In the genomic region with DNA sequence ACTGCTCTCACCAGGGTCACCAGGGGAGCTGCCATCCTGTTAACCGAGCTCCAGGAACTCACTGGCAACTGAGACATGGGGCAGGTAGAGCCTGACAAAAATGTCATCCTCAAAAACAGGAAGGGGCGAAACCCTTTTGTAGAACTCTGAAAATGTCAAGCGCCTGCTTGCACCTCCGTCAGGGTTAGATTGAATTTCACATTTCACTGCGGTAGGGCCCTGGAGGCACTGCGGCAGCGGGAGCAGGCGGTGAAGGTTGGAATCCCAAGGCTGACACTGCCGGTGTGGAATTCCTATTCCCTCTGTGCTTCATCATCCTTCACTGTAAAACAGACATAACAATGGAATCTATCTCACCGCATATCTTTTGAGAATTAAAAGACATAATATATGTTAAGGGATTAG, we compare ENCODE assay signal across 22 cellular contexts.
DNase-seq lines count a peak whose midpoint lies in the region; ATAC-seq and TF ChIP-seq lines count a peak whose summit lies in the region.
"Had no signal": no experiment of that assay in that cellular context is flagged by ENCODE, and none has a peak within 500 bp of the region (broad histone marks: within the 10 kb centered on the region; RNA-seq: fewer than 3 reads in every experiment).

No MANE protein-coding gene starts in this region.

- no peaks in the 10 kb centered on the region for H3K36me3 ChIP-seq in endodermal cell (ENCODE audit: control insufficient read depth, insufficient read depth, low read length)
- H3K36me3 ChIP-seq in adrenal gland (replicated peaks in 1 of 2) = no peaks in the 10 kb centered on the region
- H3K36me3 ChIP-seq: heart left ventricle, sigmoid colon, uterus had no signal

- H3K9me3 ChIP-seq in endodermal cell (ENCODE audit: control insufficient read depth, low read length) (no peaks in the 10 kb centered on the region), adrenal gland (replicated peaks in 1 of 3) (no peaks in the 10 kb centered on the region)
- H3K9me3 ChIP-seq: heart left ventricle, sigmoid colon, uterus had no signal

- no peaks in the 10 kb centered on the region for H3K36me3 Mint-ChIP-seq in endodermal cell (ENCODE audit: low read depth)
- no peaks in the 10 kb centered on the region for H3K36me3 Mint-ChIP-seq in nephron progenitor cell (ENCODE audit: low read depth)
- H3K36me3 Mint-ChIP-seq: activated naive CD8-positive, alpha-beta T cell treated with anti-CD3 and anti-CD28 coated beads for 36 hours; natural killer cell had no signal

- H3K27me3 ChIP-seq in endodermal cell (ENCODE audit: control insufficient read depth, insufficient read depth, low read length, poor library complexity, severe bottlenecking) (peaks cover 3% of the 10 kb centered on the region), adrenal gland (no peaks in the 10 kb centered on the region)
- H3K27me3 ChIP-seq: heart left ventricle, sigmoid colon, uterus had no signal

- no peak overlapping the region for H3K9ac ChIP-seq in endodermal cell (ENCODE audit: extremely low read depth, low read length, poor library complexity, severe bottlenecking)

- H3K27me3 Mint-ChIP-seq in endodermal cell (ENCODE audit: insufficient read depth) (no peaks in the 10 kb centered on the region), nephron progenitor cell (ENCODE audit: low read depth, poor library complexity) (peaks cover 5% of the 10 kb centered on the region)
- H3K27me3 Mint-ChIP-seq: activated naive CD8-positive, alpha-beta T cell treated with anti-CD3 and anti-CD28 coated beads for 36 hours; IgD-negative memory B cell had no signal

- TF ChIP-seq CTCF in NB4 (IDR thresholded peaks at IDR 0.05; ENCODE audit: low read depth, low read length) (no peak), endodermal cell (conservative IDR thresholded peaks at IDR 0.05) (no peak), nephron progenitor cell (IDR thresholded peaks at IDR 0.05) (no peak), omental fat pad (IDR thresholded peaks at IDR 0.05) (no peak), adrenal gland (IDR thresholded peaks at IDR 0.05) (no peak)

- no peaks in the 10 kb centered on the region for H3K4me1 ChIP-seq in endodermal cell (ENCODE audit: control insufficient read depth, insufficient read depth, low read length)
- H3K4me1 ChIP-seq in adrenal gland (replicated peaks in 1 of 2) = peaks cover 0 to 9% of the 10 kb centered on the region in 2 donors
- H3K4me1 ChIP-seq: uterus had no signal

- no peak overlapping the region for H3K27ac Mint-ChIP-seq in endodermal cell
- H3K27ac Mint-ChIP-seq in nephron progenitor cell = peak overlapping the region; percentile 91
- H3K27ac Mint-ChIP-seq: activated naive CD8-positive, alpha-beta T cell treated with anti-CD3 and anti-CD28 coated beads for 36 hours; IgD-negative memory B cell; natural killer cell; T-helper 17 cell had no signal

- H3K4me1 Mint-ChIP-seq in endodermal cell (peaks cover 4% of the 10 kb centered on the region), nephron progenitor cell (peaks cover 53% of the 10 kb centered on the region)

- intact Hi-C loops in adrenal gland (cut with DNase I) = no loop called here

- H3K9me3 Mint-ChIP-seq in endodermal cell (no peaks in the 10 kb centered on the region), nephron progenitor cell (no peaks in the 10 kb centered on the region)
- H3K9me3 Mint-ChIP-seq: activated naive CD8-positive, alpha-beta T cell treated with anti-CD3 and anti-CD28 coated beads for 36 hours; IgD-negative memory B cell; natural killer cell had no signal

- DNase-seq in Daoy (ENCODE audit: low read depth) (peak; percentile 35), NB4 (ENCODE audit: low read depth) (peak; percentile 69), endodermal cell (peak; percentile 74), nephron progenitor cell (peak; percentile 44), omental fat pad (ENCODE audit: low spot score) (no peak), adrenal gland (no peak), NCI-H69 (lab: John Stamatoyannopoulos, UW) (no peak)
- DNase-seq: activated CD4-positive, alpha-beta T cell treated with anti-CD3 and anti-CD28 coated beads for 48 hours; activated naive CD8-positive, alpha-beta T cell treated with anti-CD3 and anti-CD28 coated beads for 36 hours; cerebellar nuclear complex; COR-L47; left colon; natural killer cell; NCI-H1105; NCI-H526; sigmoid colon; stimulated activated naive CD4-positive, alpha-beta T cell treated with Interleukin-2 at 50 U/mL for 16 hours; T-helper 17 cell; uterus had no signal

- no peak for TF ChIP-seq POLR2A in NB4 (IDR thresholded peaks at IDR 0.05; ENCODE audit: extremely low read depth, insufficient read length)
- no peak for TF ChIP-seq POLR2A in adrenal gland (IDR thresholded peaks at IDR 0.05)

- H3K4me3 ChIP-seq in NB4 (ENCODE audit: low read depth, low read length) = peak overlapping the region; percentile 55
- H3K4me3 ChIP-seq in endodermal cell (ENCODE audit: low read length) = no peak overlapping the region
- no peak overlapping the region for H3K4me3 ChIP-seq in adrenal gland
- H3K4me3 ChIP-seq: heart left ventricle, sigmoid colon, uterus had no signal

- H3K27ac ChIP-seq in endodermal cell (ENCODE audit: low read depth, low read length) (no peak overlapping the region), adrenal gland (no peak overlapping the region)
- H3K27ac ChIP-seq: heart left ventricle, sigmoid colon, uterus had no signal

- no peak overlapping the region for H3K4me3 Mint-ChIP-seq in endodermal cell
- peak overlapping the region; percentile 32 for H3K4me3 Mint-ChIP-seq in nephron progenitor cell
- H3K4me3 Mint-ChIP-seq: activated naive CD8-positive, alpha-beta T cell treated with anti-CD3 and anti-CD28 coated beads for 36 hours; natural killer cell; T-helper 17 cell had no signal

- whole genome bisulfite sequencing in endodermal cell (ENCODE audit: insufficient coverage in 1 of 2, insufficient read length in 1 of 2), 2 experiments = 64 to 78% methylated on average over 5 to 9 of the region's 10 CpGs
- 55 to 72% (median 65%) methylated on average over 10 of the region's 10 CpGs for WGBS in adrenal gland, 4 donors

- no peak for ATAC-seq in omental fat pad (ENCODE audit: low FRiP score)
- no peak for ATAC-seq in activated CD4-positive, CD25-positive, alpha-beta regulatory T cell treated with anti-CD3 and anti-CD28 coated beads, Interleukin-2, amount 50 U/mL, for 24 hours
- ATAC-seq: left colon, natural killer cell, T-helper 17 cell had no signal

Comparison
In these comparisons a context has a peak if more than half of its experiments do, and no peak if none do; other contexts are left out.
1. DNase-seq: peak in Daoy (single experiment), NB4 (single experiment), endodermal cell (single experiment) and nephron progenitor cell (single experiment); none in omental fat pad (single experiment), adrenal gland (0 of 7) and NCI-H69 (single experiment).